1 cellular context compared by ENCODE assay signal in the genomic region with DNA sequence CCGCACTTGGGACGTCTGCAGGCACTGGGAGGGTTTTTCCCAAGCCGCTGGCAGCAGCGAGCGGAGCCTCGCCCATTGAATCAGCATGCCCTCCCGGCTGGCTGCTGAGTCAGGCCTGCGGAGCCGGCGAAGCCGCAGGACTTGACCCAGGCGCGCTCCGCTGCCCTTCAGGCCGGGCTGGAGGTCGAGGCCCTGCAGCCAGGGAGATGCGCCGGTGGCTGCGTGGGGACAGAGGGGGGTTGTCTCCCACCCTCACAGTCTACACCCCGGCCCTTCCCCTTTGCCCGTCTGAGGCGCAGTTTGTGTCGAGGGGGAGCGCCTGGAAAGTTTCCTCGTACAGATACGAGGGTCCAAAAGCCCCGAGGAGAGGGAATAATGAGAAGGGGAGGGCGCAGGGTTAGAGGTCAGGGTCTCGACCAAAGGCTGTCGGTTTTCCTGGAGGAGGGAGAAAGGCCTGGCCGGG.
TF ChIP-seq lines count a peak whose summit lies in the region.

No MANE protein-coding gene starts in this region.

TF ChIP-seq in HepG2, 621 proteins besides CTCF, POLR2A, EP300 and RAD21 (continued from another document and continues in another):
- TF ChIP-seq FOSL2 (CRISPR knock-in tag; IDR thresholded peaks at IDR 0.05) (peak; percentile 43; the same call in 1 of the 2 replicates), BORCS8-MEF2B (CRISPR knock-in tag; IDR thresholded peaks at IDR 0.05) (peak; percentile 56; the same call in 1 of the 2 replicates), ZFY (CRISPR knock-in tag; IDR thresholded peaks at IDR 0.05) (peak; percentile 85; the same call in 1 of the 2 replicates), HHEX (CRISPR knock-in tag; IDR thresholded peaks at IDR 0.05) (no peak), ZNF777 (CRISPR knock-in tag; IDR thresholded peaks at IDR 0.05) (peak; percentile 58; the same call in 1 of the 2 replicates), HNRNPL (IDR thresholded peaks at IDR 0.05; ENCODE audit: low read depth, low read length) (0 out of 2 replicates have a peak, but pooled peaks have one; percentile 33), CCDC6 (CRISPR knock-in tag; IDR thresholded peaks at IDR 0.05) (peak; percentile 44; the same call in 1 of the 2 replicates), HDAC1 (CRISPR knock-in tag; IDR thresholded peaks at IDR 0.05) (no peak), ZNF138 (CRISPR knock-in tag; IDR thresholded peaks at IDR 0.05; ENCODE audit: low read depth) (peak; percentile 26; the same call in 1 of the 2 replicates), SOX5 (CRISPR knock-in tag; IDR thresholded peaks at IDR 0.05; ENCODE audit: borderline replicate concordance) (0 out of 2 replicates have a peak, but pooled peaks have one; percentile 12), ZNF737 (CRISPR knock-in tag; IDR thresholded peaks at IDR 0.05; ENCODE audit: borderline replicate concordance) (no peak), PLRG1 (conservative IDR thresholded peaks at IDR 0.05) (no peak), ZSCAN29 (CRISPR knock-in tag; conservative IDR thresholded peaks at IDR 0.05) (peak; percentile 31; the same call in 1 of the 2 replicates), JDP2 (CRISPR knock-in tag; IDR thresholded peaks at IDR 0.05; ENCODE audit: borderline replicate concordance) (no peak), XRCC5 (optimal IDR thresholded peaks at IDR 0.05; ENCODE audit: low read length) (peak; percentile 21), ZNF10 (CRISPR knock-in tag; IDR thresholded peaks at IDR 0.05; ENCODE audit: borderline replicate concordance, low read depth) (no peak), HDAC2 (CRISPR knock-in tag; IDR thresholded peaks at IDR 0.05) (peak; percentile 14; the same call in 1 of the 2 replicates), DNMT1 (CRISPR knock-in tag; IDR thresholded peaks at IDR 0.05) (no peak), TBL1XR1 (IDR thresholded peaks at IDR 0.05; ENCODE audit: borderline replicate concordance, low read length, partially characterized antibody) (no peak), ZFP1 (CRISPR knock-in tag; IDR thresholded peaks at IDR 0.05) (no peak), ZNF556 (CRISPR knock-in tag; IDR thresholded peaks at IDR 0.05; ENCODE audit: borderline replicate concordance) (peak; percentile 2; the same call in 1 of the 2 replicates), ZNF558 (CRISPR knock-in tag; IDR thresholded peaks at IDR 0.05; ENCODE audit: borderline replicate concordance) (peak; percentile 62; the same call in 1 of the 2 replicates), PPARG (CRISPR knock-in tag; conservative IDR thresholded peaks at IDR 0.05) (no peak), ZNF234 (CRISPR knock-in tag; conservative IDR thresholded peaks at IDR 0.05) (peak; percentile 81; the same call in 1 of the 2 replicates), PRPF4 (IDR thresholded peaks at IDR 0.05; ENCODE audit: low read depth, low read length, poor library complexity, severe bottlenecking) (no peak), KDM5B (CRISPR knock-in tag; IDR thresholded peaks at IDR 0.05; ENCODE audit: borderline replicate concordance) (peak; percentile 41; the same call in 1 of the 2 replicates), ZNF101 (CRISPR knock-in tag; IDR thresholded peaks at IDR 0.05; ENCODE audit: borderline replicate concordance, low read depth) (no peak), RNF2 (conservative IDR thresholded peaks at IDR 0.05; ENCODE audit: low read depth) (0 out of 2 replicates have a peak, but pooled peaks have one; percentile 42), SIN3A (IDR thresholded peaks at IDR 0.05; ENCODE audit: borderline replicate concordance, low read depth, low read length) (peak; percentile 37; the same call in 1 of the 2 replicates), TAF15 (IDR thresholded peaks at IDR 0.05; ENCODE audit: low read depth, low read length, poor library complexity, severe bottlenecking) (peak; percentile 34), ZKSCAN8 (CRISPR knock-in tag; IDR thresholded peaks at IDR 0.05; ENCODE audit: borderline replicate concordance) (no peak), REXO4 (CRISPR knock-in tag; IDR thresholded peaks at IDR 0.05; ENCODE audit: borderline replicate concordance) (0 out of 2 replicates have a peak, but pooled peaks have one; percentile 20), ZSCAN22 (CRISPR knock-in tag; IDR thresholded peaks at IDR 0.05) (no peak), ZNF550 (CRISPR knock-in tag; IDR thresholded peaks at IDR 0.05; ENCODE audit: borderline replicate concordance) (no peak), ZNF264 (CRISPR knock-in tag; IDR thresholded peaks at IDR 0.05) (0 out of 2 replicates have a peak, but pooled peaks have one; percentile 49)
- TF ChIP-seq, protein P1, sequence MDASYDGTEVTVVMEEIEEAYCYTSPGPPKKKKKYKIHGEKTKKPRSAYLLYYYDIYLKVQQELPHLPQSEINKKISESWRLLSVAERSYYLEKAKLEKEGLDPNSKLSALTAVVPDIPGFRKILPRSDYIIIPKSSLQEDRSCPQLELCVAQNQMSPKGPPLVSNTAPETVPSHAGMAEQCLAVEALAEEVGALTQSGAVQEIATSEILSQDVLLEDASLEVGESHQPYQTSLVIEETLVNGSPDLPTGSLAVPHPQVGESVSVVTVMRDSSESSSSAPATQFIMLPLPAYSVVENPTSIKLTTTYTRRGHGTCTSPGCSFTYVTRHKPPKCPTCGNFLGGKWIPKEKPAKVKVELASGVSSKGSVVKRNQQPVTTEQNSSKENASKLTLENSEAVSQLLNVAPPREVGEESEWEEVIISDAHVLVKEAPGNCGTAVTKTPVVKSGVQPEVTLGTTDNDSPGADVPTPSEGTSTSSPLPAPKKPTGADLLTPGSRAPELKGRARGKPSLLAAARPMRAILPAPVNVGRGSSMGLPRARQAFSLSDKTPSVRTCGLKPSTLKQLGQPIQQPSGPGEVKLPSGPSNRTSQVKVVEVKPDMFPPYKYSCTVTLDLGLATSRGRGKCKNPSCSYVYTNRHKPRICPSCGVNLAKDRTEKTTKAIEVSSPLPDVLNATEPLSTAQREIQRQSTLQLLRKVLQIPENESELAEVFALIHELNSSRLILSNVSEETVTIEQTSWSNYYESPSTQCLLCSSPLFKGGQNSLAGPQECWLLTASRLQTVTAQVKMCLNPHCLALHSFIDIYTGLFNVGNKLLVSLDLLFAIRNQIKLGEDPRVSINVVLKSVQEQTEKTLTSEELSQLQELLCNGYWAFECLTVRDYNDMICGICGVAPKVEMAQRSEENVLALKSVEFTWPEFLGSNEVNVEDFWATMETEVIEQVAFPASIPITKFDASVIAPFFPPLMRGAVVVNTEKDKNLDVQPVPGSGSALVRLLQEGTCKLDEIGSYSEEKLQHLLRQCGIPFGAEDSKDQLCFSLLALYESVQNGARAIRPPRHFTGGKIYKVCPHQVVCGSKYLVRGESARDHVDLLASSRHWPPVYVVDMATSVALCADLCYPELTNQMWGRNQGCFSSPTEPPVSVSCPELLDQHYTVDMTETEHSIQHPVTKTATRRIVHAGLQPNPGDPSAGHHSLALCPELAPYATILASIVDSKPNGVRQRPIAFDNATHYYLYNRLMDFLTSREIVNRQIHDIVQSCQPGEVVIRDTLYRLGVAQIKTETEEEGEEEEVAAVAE (CRISPR knock-in tag; IDR thresholded peaks at IDR 0.05; ENCODE audit: borderline replicate concordance): 0 out of 2 replicates have a peak, but pooled peaks have one; percentile 35
- TF ChIP-seq, protein P2, sequence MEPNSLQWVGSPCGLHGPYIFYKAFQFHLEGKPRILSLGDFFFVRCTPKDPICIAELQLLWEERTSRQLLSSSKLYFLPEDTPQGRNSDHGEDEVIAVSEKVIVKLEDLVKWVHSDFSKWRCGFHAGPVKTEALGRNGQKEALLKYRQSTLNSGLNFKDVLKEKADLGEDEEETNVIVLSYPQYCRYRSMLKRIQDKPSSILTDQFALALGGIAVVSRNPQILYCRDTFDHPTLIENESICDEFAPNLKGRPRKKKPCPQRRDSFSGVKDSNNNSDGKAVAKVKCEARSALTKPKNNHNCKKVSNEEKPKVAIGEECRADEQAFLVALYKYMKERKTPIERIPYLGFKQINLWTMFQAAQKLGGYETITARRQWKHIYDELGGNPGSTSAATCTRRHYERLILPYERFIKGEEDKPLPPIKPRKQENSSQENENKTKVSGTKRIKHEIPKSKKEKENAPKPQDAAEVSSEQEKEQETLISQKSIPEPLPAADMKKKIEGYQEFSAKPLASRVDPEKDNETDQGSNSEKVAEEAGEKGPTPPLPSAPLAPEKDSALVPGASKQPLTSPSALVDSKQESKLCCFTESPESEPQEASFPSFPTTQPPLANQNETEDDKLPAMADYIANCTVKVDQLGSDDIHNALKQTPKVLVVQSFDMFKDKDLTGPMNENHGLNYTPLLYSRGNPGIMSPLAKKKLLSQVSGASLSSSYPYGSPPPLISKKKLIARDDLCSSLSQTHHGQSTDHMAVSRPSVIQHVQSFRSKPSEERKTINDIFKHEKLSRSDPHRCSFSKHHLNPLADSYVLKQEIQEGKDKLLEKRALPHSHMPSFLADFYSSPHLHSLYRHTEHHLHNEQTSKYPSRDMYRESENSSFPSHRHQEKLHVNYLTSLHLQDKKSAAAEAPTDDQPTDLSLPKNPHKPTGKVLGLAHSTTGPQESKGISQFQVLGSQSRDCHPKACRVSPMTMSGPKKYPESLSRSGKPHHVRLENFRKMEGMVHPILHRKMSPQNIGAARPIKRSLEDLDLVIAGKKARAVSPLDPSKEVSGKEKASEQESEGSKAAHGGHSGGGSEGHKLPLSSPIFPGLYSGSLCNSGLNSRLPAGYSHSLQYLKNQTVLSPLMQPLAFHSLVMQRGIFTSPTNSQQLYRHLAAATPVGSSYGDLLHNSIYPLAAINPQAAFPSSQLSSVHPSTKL (CRISPR knock-in tag; IDR thresholded peaks at IDR 0.05): 0 out of 2 replicates have a peak, but pooled peaks have one; percentile 17
- TF ChIP-seq, protein P3, sequence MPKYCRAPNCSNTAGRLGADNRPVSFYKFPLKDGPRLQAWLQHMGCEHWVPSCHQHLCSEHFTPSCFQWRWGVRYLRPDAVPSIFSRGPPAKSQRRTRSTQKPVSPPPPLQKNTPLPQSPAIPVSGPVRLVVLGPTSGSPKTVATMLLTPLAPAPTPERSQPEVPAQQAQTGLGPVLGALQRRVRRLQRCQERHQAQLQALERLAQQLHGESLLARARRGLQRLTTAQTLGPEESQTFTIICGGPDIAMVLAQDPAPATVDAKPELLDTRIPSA (CRISPR knock-in tag; IDR thresholded peaks at IDR 0.05; ENCODE audit: borderline replicate concordance): peak; percentile 92
- TF ChIP-seq, protein P4, sequence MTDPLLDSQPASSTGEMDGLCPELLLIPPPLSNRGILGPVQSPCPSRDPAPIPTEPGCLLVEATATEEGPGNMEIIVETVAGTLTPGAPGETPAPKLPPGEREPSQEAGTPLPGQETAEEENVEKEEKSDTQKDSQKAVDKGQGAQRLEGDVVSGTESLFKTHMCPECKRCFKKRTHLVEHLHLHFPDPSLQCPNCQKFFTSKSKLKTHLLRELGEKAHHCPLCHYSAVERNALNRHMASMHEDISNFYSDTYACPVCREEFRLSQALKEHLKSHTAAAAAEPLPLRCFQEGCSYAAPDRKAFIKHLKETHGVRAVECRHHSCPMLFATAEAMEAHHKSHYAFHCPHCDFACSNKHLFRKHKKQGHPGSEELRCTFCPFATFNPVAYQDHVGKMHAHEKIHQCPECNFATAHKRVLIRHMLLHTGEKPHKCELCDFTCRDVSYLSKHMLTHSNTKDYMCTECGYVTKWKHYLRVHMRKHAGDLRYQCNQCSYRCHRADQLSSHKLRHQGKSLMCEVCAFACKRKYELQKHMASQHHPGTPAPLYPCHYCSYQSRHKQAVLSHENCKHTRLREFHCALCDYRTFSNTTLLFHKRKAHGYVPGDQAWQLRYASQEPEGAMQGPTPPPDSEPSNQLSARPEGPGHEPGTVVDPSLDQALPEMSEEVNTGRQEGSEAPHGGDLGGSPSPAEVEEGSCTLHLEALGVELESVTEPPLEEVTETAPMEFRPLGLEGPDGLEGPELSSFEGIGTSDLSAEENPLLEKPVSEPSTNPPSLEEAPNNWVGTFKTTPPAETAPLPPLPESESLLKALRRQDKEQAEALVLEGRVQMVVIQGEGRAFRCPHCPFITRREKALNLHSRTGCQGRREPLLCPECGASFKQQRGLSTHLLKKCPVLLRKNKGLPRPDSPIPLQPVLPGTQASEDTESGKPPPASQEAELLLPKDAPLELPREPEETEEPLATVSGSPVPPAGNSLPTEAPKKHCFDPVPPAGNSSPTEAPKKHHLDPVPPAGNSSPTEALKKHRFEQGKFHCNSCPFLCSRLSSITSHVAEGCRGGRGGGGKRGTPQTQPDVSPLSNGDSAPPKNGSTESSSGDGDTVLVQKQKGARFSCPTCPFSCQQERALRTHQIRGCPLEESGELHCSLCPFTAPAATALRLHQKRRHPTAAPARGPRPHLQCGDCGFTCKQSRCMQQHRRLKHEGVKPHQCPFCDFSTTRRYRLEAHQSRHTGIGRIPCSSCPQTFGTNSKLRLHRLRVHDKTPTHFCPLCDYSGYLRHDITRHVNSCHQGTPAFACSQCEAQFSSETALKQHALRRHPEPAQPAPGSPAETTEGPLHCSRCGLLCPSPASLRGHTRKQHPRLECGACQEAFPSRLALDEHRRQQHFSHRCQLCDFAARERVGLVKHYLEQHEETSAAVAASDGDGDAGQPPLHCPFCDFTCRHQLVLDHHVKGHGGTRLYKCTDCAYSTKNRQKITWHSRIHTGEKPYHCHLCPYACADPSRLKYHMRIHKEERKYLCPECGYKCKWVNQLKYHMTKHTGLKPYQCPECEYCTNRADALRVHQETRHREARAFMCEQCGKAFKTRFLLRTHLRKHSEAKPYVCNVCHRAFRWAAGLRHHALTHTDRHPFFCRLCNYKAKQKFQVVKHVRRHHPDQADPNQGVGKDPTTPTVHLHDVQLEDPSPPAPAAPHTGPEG (CRISPR knock-in tag; IDR thresholded peaks at IDR 0.05): no peak
- TF ChIP-seq, protein P5, sequence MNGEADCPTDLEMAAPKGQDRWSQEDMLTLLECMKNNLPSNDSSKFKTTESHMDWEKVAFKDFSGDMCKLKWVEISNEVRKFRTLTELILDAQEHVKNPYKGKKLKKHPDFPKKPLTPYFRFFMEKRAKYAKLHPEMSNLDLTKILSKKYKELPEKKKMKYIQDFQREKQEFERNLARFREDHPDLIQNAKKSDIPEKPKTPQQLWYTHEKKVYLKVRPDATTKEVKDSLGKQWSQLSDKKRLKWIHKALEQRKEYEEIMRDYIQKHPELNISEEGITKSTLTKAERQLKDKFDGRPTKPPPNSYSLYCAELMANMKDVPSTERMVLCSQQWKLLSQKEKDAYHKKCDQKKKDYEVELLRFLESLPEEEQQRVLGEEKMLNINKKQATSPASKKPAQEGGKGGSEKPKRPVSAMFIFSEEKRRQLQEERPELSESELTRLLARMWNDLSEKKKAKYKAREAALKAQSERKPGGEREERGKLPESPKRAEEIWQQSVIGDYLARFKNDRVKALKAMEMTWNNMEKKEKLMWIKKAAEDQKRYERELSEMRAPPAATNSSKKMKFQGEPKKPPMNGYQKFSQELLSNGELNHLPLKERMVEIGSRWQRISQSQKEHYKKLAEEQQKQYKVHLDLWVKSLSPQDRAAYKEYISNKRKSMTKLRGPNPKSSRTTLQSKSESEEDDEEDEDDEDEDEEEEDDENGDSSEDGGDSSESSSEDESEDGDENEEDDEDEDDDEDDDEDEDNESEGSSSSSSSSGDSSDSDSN (CRISPR knock-in tag; IDR thresholded peaks at IDR 0.05): peak; percentile 93
- TF ChIP-seq, protein P6, sequence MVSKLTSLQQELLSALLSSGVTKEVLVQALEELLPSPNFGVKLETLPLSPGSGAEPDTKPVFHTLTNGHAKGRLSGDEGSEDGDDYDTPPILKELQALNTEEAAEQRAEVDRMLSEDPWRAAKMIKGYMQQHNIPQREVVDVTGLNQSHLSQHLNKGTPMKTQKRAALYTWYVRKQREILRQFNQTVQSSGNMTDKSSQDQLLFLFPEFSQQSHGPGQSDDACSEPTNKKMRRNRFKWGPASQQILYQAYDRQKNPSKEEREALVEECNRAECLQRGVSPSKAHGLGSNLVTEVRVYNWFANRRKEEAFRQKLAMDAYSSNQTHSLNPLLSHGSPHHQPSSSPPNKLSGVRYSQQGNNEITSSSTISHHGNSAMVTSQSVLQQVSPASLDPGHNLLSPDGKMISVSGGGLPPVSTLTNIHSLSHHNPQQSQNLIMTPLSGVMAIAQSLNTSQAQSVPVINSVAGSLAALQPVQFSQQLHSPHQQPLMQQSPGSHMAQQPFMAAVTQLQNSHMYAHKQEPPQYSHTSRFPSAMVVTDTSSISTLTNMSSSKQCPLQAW (CRISPR knock-in tag; IDR thresholded peaks at IDR 0.05): peak; percentile 67; the same call in 1 of the 2 replicates
